In the genomic region with DNA sequence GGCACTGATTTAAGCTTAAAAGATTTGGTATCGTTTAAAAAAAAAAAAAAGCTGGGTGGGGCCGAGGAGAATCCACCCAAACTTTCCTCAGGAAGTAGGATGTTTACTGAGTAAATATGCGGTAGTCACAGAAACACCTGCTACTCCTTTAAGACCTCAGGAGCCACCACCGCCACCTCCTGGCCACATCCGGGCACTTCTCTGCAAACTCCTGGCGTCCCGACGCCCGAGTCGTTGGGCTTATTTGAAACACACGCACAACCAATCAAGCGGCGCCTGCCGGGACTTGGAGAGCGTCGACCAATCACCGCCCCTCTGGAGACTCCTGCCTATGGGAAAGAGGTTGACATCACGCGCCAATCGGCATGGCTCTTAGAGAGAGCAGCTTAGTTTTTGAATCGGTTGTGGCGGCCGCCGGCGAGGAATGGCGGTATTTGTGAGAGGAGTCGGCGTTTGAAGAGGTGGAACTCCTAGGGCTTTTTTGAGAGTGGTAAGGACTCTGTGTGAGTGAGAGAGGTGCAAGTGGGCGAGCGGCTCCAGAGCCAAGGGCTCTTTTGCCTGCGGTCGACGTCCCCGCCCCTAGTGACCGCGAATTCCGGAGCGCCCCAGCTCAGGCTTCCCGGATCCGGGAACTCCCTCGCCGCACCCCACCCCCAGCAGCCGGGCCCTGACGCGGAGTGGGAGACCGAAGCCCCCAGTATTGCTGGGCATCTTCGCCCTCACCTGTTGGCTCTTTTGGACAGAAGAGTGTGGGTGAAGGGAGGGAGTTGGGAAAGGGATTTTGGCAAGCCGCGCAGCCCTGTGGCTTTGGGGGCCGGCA, we compare ENCODE assay signal across 1 cellular context.
A peak's percentile ranks its signal among the peaks of the same experiment; 100 is the strongest.
TF ChIP-seq lines count a peak whose summit lies in the region.

A gene with protein sequence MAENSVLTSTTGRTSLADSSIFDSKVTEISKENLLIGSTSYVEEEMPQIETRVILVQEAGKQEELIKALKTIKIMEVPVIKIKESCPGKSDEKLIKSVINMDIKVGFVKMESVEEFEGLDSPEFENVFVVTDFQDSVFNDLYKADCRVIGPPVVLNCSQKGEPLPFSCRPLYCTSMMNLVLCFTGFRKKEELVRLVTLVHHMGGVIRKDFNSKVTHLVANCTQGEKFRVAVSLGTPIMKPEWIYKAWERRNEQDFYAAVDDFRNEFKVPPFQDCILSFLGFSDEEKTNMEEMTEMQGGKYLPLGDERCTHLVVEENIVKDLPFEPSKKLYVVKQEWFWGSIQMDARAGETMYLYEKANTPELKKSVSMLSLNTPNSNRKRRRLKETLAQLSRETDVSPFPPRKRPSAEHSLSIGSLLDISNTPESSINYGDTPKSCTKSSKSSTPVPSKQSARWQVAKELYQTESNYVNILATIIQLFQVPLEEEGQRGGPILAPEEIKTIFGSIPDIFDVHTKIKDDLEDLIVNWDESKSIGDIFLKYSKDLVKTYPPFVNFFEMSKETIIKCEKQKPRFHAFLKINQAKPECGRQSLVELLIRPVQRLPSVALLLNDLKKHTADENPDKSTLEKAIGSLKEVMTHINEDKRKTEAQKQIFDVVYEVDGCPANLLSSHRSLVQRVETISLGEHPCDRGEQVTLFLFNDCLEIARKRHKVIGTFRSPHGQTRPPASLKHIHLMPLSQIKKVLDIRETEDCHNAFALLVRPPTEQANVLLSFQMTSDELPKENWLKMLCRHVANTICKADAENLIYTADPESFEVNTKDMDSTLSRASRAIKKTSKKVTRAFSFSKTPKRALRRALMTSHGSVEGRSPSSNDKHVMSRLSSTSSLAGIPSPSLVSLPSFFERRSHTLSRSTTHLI (plus strand): TSS at position 359 of the 820 bp plus-strand sequence. CDS start 3,805 bp downstream, outside the sequence.

TF ChIP-seq in HepG2, 621 proteins besides CTCF, POLR2A, EP300 and RAD21 (continued from another document and continues in another):
- TF ChIP-seq, protein P1, sequence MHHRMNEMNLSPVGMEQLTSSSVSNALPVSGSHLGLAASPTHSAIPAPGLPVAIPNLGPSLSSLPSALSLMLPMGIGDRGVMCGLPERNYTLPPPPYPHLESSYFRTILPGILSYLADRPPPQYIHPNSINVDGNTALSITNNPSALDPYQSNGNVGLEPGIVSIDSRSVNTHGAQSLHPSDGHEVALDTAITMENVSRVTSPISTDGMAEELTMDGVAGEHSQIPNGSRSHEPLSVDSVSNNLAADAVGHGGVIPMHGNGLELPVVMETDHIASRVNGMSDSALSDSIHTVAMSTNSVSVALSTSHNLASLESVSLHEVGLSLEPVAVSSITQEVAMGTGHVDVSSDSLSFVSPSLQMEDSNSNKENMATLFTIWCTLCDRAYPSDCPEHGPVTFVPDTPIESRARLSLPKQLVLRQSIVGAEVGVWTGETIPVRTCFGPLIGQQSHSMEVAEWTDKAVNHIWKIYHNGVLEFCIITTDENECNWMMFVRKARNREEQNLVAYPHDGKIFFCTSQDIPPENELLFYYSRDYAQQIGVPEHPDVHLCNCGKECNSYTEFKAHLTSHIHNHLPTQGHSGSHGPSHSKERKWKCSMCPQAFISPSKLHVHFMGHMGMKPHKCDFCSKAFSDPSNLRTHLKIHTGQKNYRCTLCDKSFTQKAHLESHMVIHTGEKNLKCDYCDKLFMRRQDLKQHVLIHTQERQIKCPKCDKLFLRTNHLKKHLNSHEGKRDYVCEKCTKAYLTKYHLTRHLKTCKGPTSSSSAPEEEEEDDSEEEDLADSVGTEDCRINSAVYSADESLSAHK (CRISPR knock-in tag; IDR thresholded peaks at IDR 0.05; ENCODE audit: borderline replicate concordance) = no peak
- TF ChIP-seq ZFY (CRISPR knock-in tag; IDR thresholded peaks at IDR 0.05) (peak; percentile 40; the same call in 1 of the 2 replicates), GPN1 (CRISPR knock-in tag; IDR thresholded peaks at IDR 0.05; ENCODE audit: borderline replicate concordance) (no peak), ZNF510 (CRISPR knock-in tag; IDR thresholded peaks at IDR 0.05; ENCODE audit: low read depth) (no peak), ZFP36L2 (CRISPR knock-in tag; IDR thresholded peaks at IDR 0.05) (no peak), ZNF629 (CRISPR knock-in tag; conservative IDR thresholded peaks at IDR 0.05) (no peak), NAIF1 (CRISPR knock-in tag; IDR thresholded peaks at IDR 0.05; ENCODE audit: borderline replicate concordance) (peak; percentile 56; the same call in 1 of the 2 replicates), ZSCAN21 (CRISPR knock-in tag; IDR thresholded peaks at IDR 0.05; ENCODE audit: borderline replicate concordance) (no peak), ZBTB7A (CRISPR knock-in tag; IDR thresholded peaks at IDR 0.05) (no peak), ZNF333 (CRISPR knock-in tag; IDR thresholded peaks at IDR 0.05; ENCODE audit: borderline replicate concordance) (no peak; the same call in 1 of the 2 replicates), RFXANK (CRISPR knock-in tag; IDR thresholded peaks at IDR 0.05) (no peak; the same call in 1 of the 2 replicates), ZMYM3 (CRISPR knock-in tag; IDR thresholded peaks at IDR 0.05) (no peak), ZNF7 (CRISPR knock-in tag; IDR thresholded peaks at IDR 0.05) (no peak), ZNF331 (CRISPR knock-in tag; IDR thresholded peaks at IDR 0.05) (0 out of 2 replicates have a peak, but pooled peaks have one; percentile 8), ZMAT3 (CRISPR knock-in tag; conservative IDR thresholded peaks at IDR 0.05) (no peak), NR1H2 (CRISPR knock-in tag; IDR thresholded peaks at IDR 0.05; ENCODE audit: borderline replicate concordance, low read depth) (no peak), BCL6 (CRISPR knock-in tag; IDR thresholded peaks at IDR 0.05) (no peak), HNF4A (CRISPR knock-in tag; IDR thresholded peaks at IDR 0.05) (0 out of 2 replicates have a peak, but pooled peaks have one; percentile 11), ZNF670 (CRISPR knock-in tag; IDR thresholded peaks at IDR 0.05; ENCODE audit: borderline replicate concordance) (peak; percentile 76; the same call in 1 of the 2 replicates), ZSCAN30 (CRISPR knock-in tag; IDR thresholded peaks at IDR 0.05) (no peak), ATM (IDR thresholded peaks at IDR 0.05; ENCODE audit: borderline replicate concordance) (no peak), RCOR2 (CRISPR knock-in tag; IDR thresholded peaks at IDR 0.05) (peak; percentile 51), ZNF598 (CRISPR knock-in tag; IDR thresholded peaks at IDR 0.05; ENCODE audit: borderline replicate concordance) (no peak), ZNF354B (CRISPR knock-in tag; IDR thresholded peaks at IDR 0.05) (no peak), ZNF350 (CRISPR knock-in tag; IDR thresholded peaks at IDR 0.05; ENCODE audit: borderline replicate concordance, low read depth) (peak; percentile 66; the same call in 1 of the 2 replicates), ZNF788 (CRISPR knock-in tag; IDR thresholded peaks at IDR 0.05; ENCODE audit: borderline replicate concordance) (peak; percentile 40; the same call in 1 of the 2 replicates), SALL2 (CRISPR knock-in tag; IDR thresholded peaks at IDR 0.05) (no peak), PLRG1 (conservative IDR thresholded peaks at IDR 0.05) (no peak), FLYWCH1 (CRISPR knock-in tag; IDR thresholded peaks at IDR 0.05) (no peak), DNMT3B (CRISPR knock-in tag; conservative IDR thresholded peaks at IDR 0.05) (no peak), CHD4 (IDR thresholded peaks at IDR 0.05; ENCODE audit: borderline replicate concordance, low read length) (no peak), NFE2L2 (IDR thresholded peaks at IDR 0.05; ENCODE audit: low read length) (no peak), ZNF569 (CRISPR knock-in tag; IDR thresholded peaks at IDR 0.05; ENCODE audit: borderline replicate concordance) (no peak), ZNF253 (CRISPR knock-in tag; IDR thresholded peaks at IDR 0.05; ENCODE audit: borderline replicate concordance) (peak; percentile 67; the same call in 1 of the 2 replicates), ZNF230 (CRISPR knock-in tag; IDR thresholded peaks at IDR 0.05) (no peak; the same call in 1 of the 2 replicates), POLR2G (IDR thresholded peaks at IDR 0.05; ENCODE audit: low read depth, low read length) (peak; percentile 76), LCORL (IDR thresholded peaks at IDR 0.05) (no peak), LCORL (CRISPR knock-in tag; IDR thresholded peaks at IDR 0.05) (peak; percentile 49; the same call in 1 of the 2 replicates), MAFG (CRISPR knock-in tag; IDR thresholded peaks at IDR 0.05) (no peak), ZNF234 (CRISPR knock-in tag; conservative IDR thresholded peaks at IDR 0.05) (no peak)
- TF ChIP-seq, protein P2, sequence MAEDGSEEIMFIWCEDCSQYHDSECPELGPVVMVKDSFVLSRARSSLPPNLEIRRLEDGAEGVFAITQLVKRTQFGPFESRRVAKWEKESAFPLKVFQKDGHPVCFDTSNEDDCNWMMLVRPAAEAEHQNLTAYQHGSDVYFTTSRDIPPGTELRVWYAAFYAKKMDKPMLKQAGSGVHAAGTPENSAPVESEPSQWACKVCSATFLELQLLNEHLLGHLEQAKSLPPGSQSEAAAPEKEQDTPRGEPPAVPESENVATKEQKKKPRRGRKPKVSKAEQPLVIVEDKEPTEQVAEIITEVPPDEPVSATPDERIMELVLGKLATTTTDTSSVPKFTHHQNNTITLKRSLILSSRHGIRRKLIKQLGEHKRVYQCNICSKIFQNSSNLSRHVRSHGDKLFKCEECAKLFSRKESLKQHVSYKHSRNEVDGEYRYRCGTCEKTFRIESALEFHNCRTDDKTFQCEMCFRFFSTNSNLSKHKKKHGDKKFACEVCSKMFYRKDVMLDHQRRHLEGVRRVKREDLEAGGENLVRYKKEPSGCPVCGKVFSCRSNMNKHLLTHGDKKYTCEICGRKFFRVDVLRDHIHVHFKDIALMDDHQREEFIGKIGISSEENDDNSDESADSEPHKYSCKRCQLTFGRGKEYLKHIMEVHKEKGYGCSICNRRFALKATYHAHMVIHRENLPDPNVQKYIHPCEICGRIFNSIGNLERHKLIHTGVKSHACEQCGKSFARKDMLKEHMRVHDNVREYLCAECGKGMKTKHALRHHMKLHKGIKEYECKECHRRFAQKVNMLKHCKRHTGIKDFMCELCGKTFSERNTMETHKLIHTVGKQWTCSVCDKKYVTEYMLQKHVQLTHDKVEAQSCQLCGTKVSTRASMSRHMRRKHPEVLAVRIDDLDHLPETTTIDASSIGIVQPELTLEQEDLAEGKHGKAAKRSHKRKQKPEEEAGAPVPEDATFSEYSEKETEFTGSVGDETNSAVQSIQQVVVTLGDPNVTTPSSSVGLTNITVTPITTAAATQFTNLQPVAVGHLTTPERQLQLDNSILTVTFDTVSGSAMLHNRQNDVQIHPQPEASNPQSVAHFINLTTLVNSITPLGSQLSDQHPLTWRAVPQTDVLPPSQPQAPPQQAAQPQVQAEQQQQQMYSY (CRISPR knock-in tag; IDR thresholded peaks at IDR 0.05) = no peak; the same call in 1 of the 2 replicates
- TF ChIP-seq, protein P3, sequence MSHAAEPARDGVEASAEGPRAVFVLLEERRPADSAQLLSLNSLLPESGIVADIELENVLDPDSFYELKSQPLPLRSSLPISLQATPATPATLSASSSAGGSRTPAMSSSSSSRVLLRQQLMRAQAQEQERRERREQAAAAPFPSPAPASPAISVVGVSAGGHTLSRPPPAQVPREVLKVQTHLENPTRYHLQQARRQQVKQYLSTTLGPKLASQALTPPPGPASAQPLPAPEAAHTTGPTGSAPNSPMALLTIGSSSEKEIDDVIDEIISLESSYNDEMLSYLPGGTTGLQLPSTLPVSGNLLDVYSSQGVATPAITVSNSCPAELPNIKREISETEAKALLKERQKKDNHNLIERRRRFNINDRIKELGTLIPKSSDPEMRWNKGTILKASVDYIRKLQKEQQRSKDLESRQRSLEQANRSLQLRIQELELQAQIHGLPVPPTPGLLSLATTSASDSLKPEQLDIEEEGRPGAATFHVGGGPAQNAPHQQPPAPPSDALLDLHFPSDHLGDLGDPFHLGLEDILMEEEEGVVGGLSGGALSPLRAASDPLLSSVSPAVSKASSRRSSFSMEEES (CRISPR knock-in tag; IDR thresholded peaks at IDR 0.05) = peak; percentile 33; the same call in 1 of the 2 replicates
- TF ChIP-seq, protein P4, sequence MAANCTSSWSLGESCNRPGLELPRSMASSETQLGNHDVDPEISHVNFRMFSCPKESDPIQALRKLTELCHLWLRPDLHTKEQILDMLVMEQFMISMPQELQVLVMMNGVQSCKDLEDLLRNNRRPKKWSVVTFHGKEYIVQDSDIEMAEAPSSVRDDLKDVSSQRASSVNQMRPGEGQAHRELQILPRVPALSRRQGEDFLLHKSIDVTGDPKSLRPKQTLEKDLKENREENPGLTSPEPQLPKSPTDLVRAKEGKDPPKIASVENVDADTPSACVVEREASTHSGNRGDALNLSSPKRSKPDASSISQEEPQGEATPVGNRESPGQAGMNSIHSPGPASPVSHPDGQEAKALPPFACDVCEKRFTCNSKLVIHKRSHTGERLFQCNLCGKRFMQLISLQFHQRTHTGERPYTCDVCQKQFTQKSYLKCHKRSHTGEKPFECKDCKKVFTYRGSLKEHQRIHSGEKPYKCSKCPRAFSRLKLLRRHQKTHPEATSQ (CRISPR knock-in tag; IDR thresholded peaks at IDR 0.05; ENCODE audit: borderline replicate concordance) = no peak
- TF ChIP-seq, protein P5, sequence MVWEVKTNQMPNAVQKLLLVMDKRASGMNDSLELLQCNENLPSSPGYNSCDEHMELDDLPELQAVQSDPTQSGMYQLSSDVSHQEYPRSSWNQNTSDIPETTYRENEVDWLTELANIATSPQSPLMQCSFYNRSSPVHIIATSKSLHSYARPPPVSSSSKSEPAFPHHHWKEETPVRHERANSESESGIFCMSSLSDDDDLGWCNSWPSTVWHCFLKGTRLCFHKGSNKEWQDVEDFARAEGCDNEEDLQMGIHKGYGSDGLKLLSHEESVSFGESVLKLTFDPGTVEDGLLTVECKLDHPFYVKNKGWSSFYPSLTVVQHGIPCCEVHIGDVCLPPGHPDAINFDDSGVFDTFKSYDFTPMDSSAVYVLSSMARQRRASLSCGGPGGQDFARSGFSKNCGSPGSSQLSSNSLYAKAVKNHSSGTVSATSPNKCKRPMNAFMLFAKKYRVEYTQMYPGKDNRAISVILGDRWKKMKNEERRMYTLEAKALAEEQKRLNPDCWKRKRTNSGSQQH (CRISPR knock-in tag; IDR thresholded peaks at IDR 0.05; ENCODE audit: low read depth) = peak; percentile 71; the same call in 1 of the 2 replicates
- TF ChIP-seq, protein P6, sequence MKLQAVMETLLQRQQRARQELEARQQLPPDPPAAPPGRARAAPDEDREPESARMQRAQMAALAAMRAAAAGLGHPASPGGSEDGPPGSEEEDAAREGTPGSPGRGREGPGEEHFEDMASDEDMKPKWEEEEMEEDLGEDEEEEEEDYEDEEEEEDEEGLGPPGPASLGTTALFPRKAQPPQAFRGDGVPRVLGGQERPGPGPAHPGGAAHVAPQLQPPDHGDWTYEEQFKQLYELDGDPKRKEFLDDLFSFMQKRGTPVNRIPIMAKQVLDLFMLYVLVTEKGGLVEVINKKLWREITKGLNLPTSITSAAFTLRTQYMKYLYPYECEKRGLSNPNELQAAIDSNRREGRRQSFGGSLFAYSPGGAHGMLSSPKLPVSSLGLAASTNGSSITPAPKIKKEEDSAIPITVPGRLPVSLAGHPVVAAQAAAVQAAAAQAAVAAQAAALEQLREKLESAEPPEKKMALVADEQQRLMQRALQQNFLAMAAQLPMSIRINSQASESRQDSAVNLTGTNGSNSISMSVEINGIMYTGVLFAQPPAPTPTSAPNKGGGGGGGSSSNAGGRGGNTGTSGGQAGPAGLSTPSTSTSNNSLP (IDR thresholded peaks at IDR 0.05; ENCODE audit: low read depth, low read length) = no peak
- TF ChIP-seq, protein P7, sequence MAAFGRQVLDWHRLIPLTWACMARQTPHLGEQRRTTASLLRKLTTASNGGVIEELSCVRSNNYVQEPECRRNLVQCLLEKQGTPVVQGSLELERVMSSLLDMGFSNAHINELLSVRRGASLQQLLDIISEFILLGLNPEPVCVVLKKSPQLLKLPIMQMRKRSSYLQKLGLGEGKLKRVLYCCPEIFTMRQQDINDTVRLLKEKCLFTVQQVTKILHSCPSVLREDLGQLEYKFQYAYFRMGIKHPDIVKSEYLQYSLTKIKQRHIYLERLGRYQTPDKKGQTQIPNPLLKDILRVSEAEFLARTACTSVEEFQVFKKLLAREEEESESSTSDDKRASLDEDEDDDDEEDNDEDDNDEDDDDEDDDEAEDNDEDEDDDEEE (CRISPR knock-in tag; IDR thresholded peaks at IDR 0.05) = no peak
